ENCODE assay signal across 19 cellular contexts in genomic region chr3:195854628-195855300, GRCh38. TPM values are rescaled to one million over a fixed set of nuclear protein-coding genes. Genes with fewer than 3 reads are reported as not detected.
DNase-seq lines count a peak whose midpoint lies in the region; ATAC-seq and TF ChIP-seq lines count a peak whose summit lies in the region.
"Had no signal": no experiment of that assay in that cellular context is flagged by ENCODE, and none has a peak within 500 bp of the region (broad histone marks: within the 10 kb centered on the region; RNA-seq: fewer than 3 reads in every experiment).

No MANE protein-coding gene starts in this region.

- H4K8ac ChIP-seq in trophoblast cell (ENCODE audit: low read depth, low read length) = no peak overlapping the region

- WGBS in trophoblast cell (ENCODE audit: extremely low coverage, insufficient coverage, insufficient read length) = no CpG with 5 or more reads among the region's 9 CpGs

- no peak overlapping the region for H3K14ac ChIP-seq in trophoblast cell (ENCODE audit: low read length)

- H3K36me3 Mint-ChIP-seq in glutamatergic neuron (ENCODE audit: unreplicated experiment) = no peaks in the 10 kb centered on the region
- H3K36me3 Mint-ChIP-seq: CD4-positive, alpha-beta memory T cell had no signal

- H3K4me1 ChIP-seq in trophoblast cell (ENCODE audit: control insufficient read depth in 1 of 2, insufficient read depth in 2 of 2, low read length in 2 of 2) = peaks cover 0 to 4% of the 10 kb centered on the region in 2 experiments

- DNase-seq in RWPE1 (ENCODE audit: low spot score) (no peak), islet precursor cell (peak; percentile 50), trophoblast cell (peak; percentile 46 to 71), ureter (ENCODE audit: low spot score) (no peak), glutamatergic neuron (no peak)
- no peak for DNase-seq in activated T-cell treated with anti-CD3 and anti-CD28 coated beads, Interleukin-2, amount 50 U/mL, for 48 hours
- DNase-seq: CD4-positive, alpha-beta memory T cell; DMS79 treated with DMSO at 0.1 percent for 48 hours; GDM1; GOT3; KG1; NCI-H2081; NCI-H2227 treated with DMSO at 0.1 percent for 48 hours; NCI-H526 treated with DMSO at 0.1 percent for 48 hours had no signal

- peak overlapping the region; percentile 37 for H4K12ac ChIP-seq in trophoblast cell (ENCODE audit: low read depth, low read length)

- peaks cover 2% of the 10 kb centered on the region for H3K27me3 Mint-ChIP-seq in glutamatergic neuron (ENCODE audit: unreplicated experiment)

- no peaks in the 10 kb centered on the region for H3K27me3 ChIP-seq in trophoblast cell (ENCODE audit: insufficient read depth, low read length)

- ATAC-seq in HG02759 (IDR thresholded peaks at IDR 0.05; ENCODE audit: unreplicated experiment) = no peak

- no peaks in the 10 kb centered on the region for H3K79me1 ChIP-seq in trophoblast cell (ENCODE audit: low read length)

- no peaks in the 10 kb centered on the region for H3K79me2 ChIP-seq in trophoblast cell (ENCODE audit: control insufficient read depth, insufficient read depth, low read length, poor library complexity)

- no peak overlapping the region for H3K27ac Mint-ChIP-seq in glutamatergic neuron (ENCODE audit: unreplicated experiment)

- H2BK120ac ChIP-seq in trophoblast cell (ENCODE audit: insufficient read depth, low read length, poor library complexity) = no peak overlapping the region

- H3K9me3 ChIP-seq in trophoblast cell (ENCODE audit: insufficient read depth, low read depth, low read length) = peaks cover 2% of the 10 kb centered on the region

- H3K23ac ChIP-seq in trophoblast cell (ENCODE audit: low read length) = no peak overlapping the region

- no peak overlapping the region for H2BK12ac ChIP-seq in trophoblast cell (ENCODE audit: low read length)

- no peak for TF ChIP-seq CTCF in C4-2B (conservative IDR thresholded peaks at IDR 0.05)
- no peak for TF ChIP-seq CTCF in RWPE1 (conservative IDR thresholded peaks at IDR 0.05; ENCODE audit: low read depth)
- TF ChIP-seq CTCF in glutamatergic neuron (IDR thresholded peaks at IDR 0.05; ENCODE audit: partially characterized antibody, unreplicated experiment) = no peak

- H3K4me1 Mint-ChIP-seq in glutamatergic neuron (ENCODE audit: low read depth, unreplicated experiment) = peaks cover under 1% of the 10 kb centered on the region

- no peak overlapping the region for H2AFZ ChIP-seq in trophoblast cell (ENCODE audit: insufficient read depth, low read length, poor library complexity)

- H3K27ac ChIP-seq in C4-2B (peak overlapping the region; percentile 31; the same call in 1 of the 2 replicates), RWPE1 (peak overlapping the region; percentile 22), trophoblast cell (ENCODE audit: low read depth, low read length) (no peak overlapping the region)
- H3K27ac ChIP-seq: HL-60, SK-N-MC had no signal

- no peak overlapping the region for H4K91ac ChIP-seq in trophoblast cell (ENCODE audit: low read depth, low read length)

- CTCF ChIA-PET in RWPE1 (lab: Yijun Ruan, JAX) = interaction anchor here (0.8 kb wide), 1 partner anchor 9 kb away, joined by 3 read pairs; no protein-coding TSS in a partner anchor

- H3K4me3 ChIP-seq in trophoblast cell (ENCODE audit: low read depth, low read length) = no peak overlapping the region
- H3K4me3 ChIP-seq: SK-N-MC had no signal

- H3K4me2 ChIP-seq in trophoblast cell (ENCODE audit: low read length) = no peak overlapping the region

- no peak overlapping the region for H3K9ac ChIP-seq in trophoblast cell (ENCODE audit: low read length)

- POLR2A ChIA-PET in RWPE1 (lab: Yijun Ruan, JAX; ENCODE audit: low non-redundant PET) = no interaction called here

- no peak overlapping the region for H3K4me3 Mint-ChIP-seq in glutamatergic neuron (ENCODE audit: unreplicated experiment)
- H3K4me3 Mint-ChIP-seq: CD4-positive, alpha-beta memory T cell had no signal

- no peaks in the 10 kb centered on the region for H3K36me3 ChIP-seq in trophoblast cell (ENCODE audit: control insufficient read depth in 1 of 2, insufficient read depth in 2 of 2, low read length in 2 of 2)

- H3K18ac ChIP-seq in trophoblast cell (ENCODE audit: low read length) = no peak overlapping the region

- no peak overlapping the region for H3K4ac ChIP-seq in trophoblast cell (ENCODE audit: low read depth, low read length)

- peaks cover 4% of the 10 kb centered on the region for H3K9me3 Mint-ChIP-seq in glutamatergic neuron (ENCODE audit: unreplicated experiment)
- H3K9me3 Mint-ChIP-seq: CD4-positive, alpha-beta memory T cell had no signal

- H2AK5ac ChIP-seq in trophoblast cell (ENCODE audit: low read length) = no peak overlapping the region

- H2BK5ac ChIP-seq in trophoblast cell (ENCODE audit: low read depth, low read length, poor library complexity) = no peak overlapping the region

RNA-seq across cellular contexts. Expression of gene MUC4, which starts 43.0 kb away (rescaled TPM):
- 0.05 and 0.08 TPM in 2 replicates for polyA plus RNA-seq in trophoblast cell (2013)
- total RNA-seq in ureter (0.08 TPM), glutamatergic neuron (ENCODE audit: unreplicated experiment) (2.5 TPM)
- total RNA-seq: A673; CD4-positive, alpha-beta memory T cell had no signal
- polyA plus RNA-seq: CD4-positive, alpha-beta memory T cell had no signal

RNA-seq across cellular contexts. Expression of gene TNK2, which starts 53.6 kb away (rescaled TPM):
- polyA plus RNA-seq in trophoblast cell (2013) = 22.5 TPM in 2 replicates
- total RNA-seq in ureter = 97.6 TPM
- total RNA-seq in glutamatergic neuron (ENCODE audit: unreplicated experiment) = 46.2 TPM

Comparison
In these comparisons a context has a peak if more than half of its experiments do, and no peak if none do; other contexts are left out.
1. DNase-seq: peak in islet precursor cell (single experiment) and trophoblast cell (2 of 2); none in RWPE1 (single experiment), activated T-cell treated with anti-CD3 and anti-CD28 coated beads, Interleukin-2, amount 50 U/mL, for 48 hours (0 of 2), ureter (single experiment) and glutamatergic neuron (single experiment).